19 cellular contexts compared by ENCODE assay signal in the genomic region with DNA sequence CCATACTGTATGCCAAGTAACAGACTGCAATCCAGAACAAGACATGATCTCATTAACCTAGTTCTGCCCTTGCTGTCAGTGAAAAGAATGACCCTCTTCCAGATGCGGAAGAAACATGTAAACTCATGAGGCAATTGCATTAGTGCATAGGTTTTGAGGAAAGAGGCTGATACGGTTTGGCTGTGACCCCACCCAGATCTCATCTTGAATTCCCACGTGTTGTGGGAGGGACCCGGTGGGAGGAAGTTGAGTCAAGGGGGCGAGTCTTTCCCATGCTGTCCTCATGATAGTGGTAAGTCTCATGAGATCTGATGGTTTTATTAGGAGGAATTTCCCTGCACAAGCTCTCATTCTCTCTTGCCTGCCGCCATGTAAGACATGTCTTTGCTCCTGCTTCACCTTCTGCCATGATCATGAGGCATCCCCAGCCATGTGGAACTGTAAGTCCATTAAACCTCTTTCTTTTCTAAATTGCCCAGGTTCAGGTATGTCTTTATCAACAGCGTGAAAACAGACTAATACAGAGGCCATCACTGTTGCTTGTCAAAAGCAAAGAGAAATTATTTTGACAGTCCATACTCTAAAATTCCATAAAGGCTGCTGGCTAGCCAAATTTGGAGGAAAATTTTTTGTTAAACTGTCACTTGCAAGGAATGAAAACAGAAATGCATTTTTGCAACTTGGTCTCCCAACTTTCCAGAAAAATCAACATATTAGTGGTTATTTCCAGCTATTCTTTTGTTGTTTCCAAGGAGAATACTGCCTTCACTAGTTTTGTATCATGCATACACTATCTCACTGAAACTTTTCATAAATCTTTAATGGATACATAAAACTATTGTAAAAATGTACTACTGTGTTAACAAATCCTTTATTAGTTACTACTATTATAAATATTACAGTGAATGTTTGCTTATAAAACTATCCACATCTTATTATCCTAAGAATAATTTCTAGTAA. TPM values are rescaled to one million over a fixed set of nuclear protein-coding genes. Genes with fewer than 3 reads are reported as not detected.
DNase-seq lines count a peak whose midpoint lies in the region; TF ChIP-seq lines count a peak whose summit lies in the region.
"Had no signal": no experiment of that assay in that cellular context is flagged by ENCODE, and none has a peak within 500 bp of the region (broad histone marks: within the 10 kb centered on the region; RNA-seq: fewer than 3 reads in every experiment).

No MANE protein-coding gene starts in this region.

- H3K9me3 Mint-ChIP-seq in CD14-positive monocyte: peaks cover 0 to 4% (median 0%) of the 10 kb centered on the region in 7 donors
- H3K9me3 Mint-ChIP-seq: CD8-positive, alpha-beta T cell had no signal

- no peaks in the 10 kb centered on the region for H3K79me2 ChIP-seq in Karpas-422 (ENCODE audit: low read length)

- TF ChIP-seq POLR2A in adrenal gland (IDR thresholded peaks at IDR 0.05): no peak

- H3K36me3 ChIP-seq in Karpas-422 (ENCODE audit: insufficient read depth, low read length) (no peaks in the 10 kb centered on the region), adrenal gland (replicated peaks in 1 of 2) (no peaks in the 10 kb centered on the region)
- H3K36me3 ChIP-seq: HAP-1 had no signal

- no peak overlapping the region for H3K4me3 ChIP-seq in fibroblast of mammary gland (ENCODE audit: control insufficient read depth, low read depth, low read length)
- no peak overlapping the region for H3K4me3 ChIP-seq in Karpas-422 (ENCODE audit: low read length)
- H3K4me3 ChIP-seq in adrenal gland: no peak overlapping the region
- H3K4me3 ChIP-seq: A549, GM23248, HAP-1, PC-9 had no signal

- DNase-seq in CD14-positive monocyte (ENCODE audit: low spot score) (peak; percentile 51), HT1080 (ENCODE audit: low read depth) (peak; percentile 29), SK-N-DZ (ENCODE audit: low spot score) (peak; percentile 15), fibroblast of mammary gland (ENCODE audit: low read depth) (peak; percentile 44), SIG-M5 (lab: John Stamatoyannopoulos, UW) (no peak), Karpas-422 (no peak), adrenal gland (no peak)
- DNase-seq: CD8-positive, alpha-beta T cell; GM23248; IMR-90; MV-4-11; NCI-H1417 treated with DMSO at 0.1 percent for 48 hours; NCI-H187 treated with DMSO at 0.1 percent for 48 hours; NCI-H345; NCI-H524 treated with DMSO at 0.1 percent for 48 hours; PC-9 had no signal

- H3K4me2 ChIP-seq in Karpas-422 (ENCODE audit: low read depth, low read length, poor library complexity, severe bottlenecking): no peak overlapping the region
- H3K4me2 ChIP-seq: A549, PC-9 had no signal

- H3K4me3 Mint-ChIP-seq in CD14-positive monocyte: peak overlapping the region in 1 of 2 donors; percentile 5
- H3K4me3 Mint-ChIP-seq: CD8-positive, alpha-beta T cell had no signal

- no peak overlapping the region for H2AFZ ChIP-seq in Karpas-422 (ENCODE audit: low read length)
- H2AFZ ChIP-seq: GM23248, PC-9 had no signal

- no peaks in the 10 kb centered on the region for H4K20me1 ChIP-seq in Karpas-422 (ENCODE audit: insufficient read depth, low read depth, low read length)

- TF ChIP-seq CTCF in CD14-positive monocyte (IDR thresholded peaks at IDR 0.05) (no peak), fibroblast of mammary gland (conservative IDR thresholded peaks at IDR 0.05; ENCODE audit: control insufficient read depth, insufficient read depth, low read depth, low read length) (no peak), adrenal gland (IDR thresholded peaks at IDR 0.05) (no peak)

- 75 to 87% (median 84%) methylated on average over 7 of the region's 7 CpGs for WGBS in adrenal gland, 4 donors

- H3K4me1 ChIP-seq in Karpas-422 (ENCODE audit: low read length) (peaks cover 22% of the 10 kb centered on the region), adrenal gland (replicated peaks in 1 of 2) (peaks cover 9 to 10% of the 10 kb centered on the region in 2 donors)

- peak overlapping the region in 1 of 7 donors; percentile 75 for H3K27ac Mint-ChIP-seq in CD14-positive monocyte
- H3K27ac Mint-ChIP-seq: CD8-positive, alpha-beta T cell had no signal

- H3K36me3 Mint-ChIP-seq in CD14-positive monocyte: no peaks in the 10 kb centered on the region

- no peak overlapping the region for H3K9ac ChIP-seq in Karpas-422 (ENCODE audit: low read length)
- H3K9ac ChIP-seq: GM23248 had no signal

- no peaks in the 10 kb centered on the region for H3K9me3 ChIP-seq in Karpas-422 (ENCODE audit: low read length)
- H3K9me3 ChIP-seq in adrenal gland (replicated peaks in 1 of 3): no peaks in the 10 kb centered on the region
- H3K9me3 ChIP-seq: A549, HAP-1 had no signal

- peaks cover 5 to 10% (median 10%) of the 10 kb centered on the region in 3 donors for H3K27me3 Mint-ChIP-seq in CD14-positive monocyte (ENCODE audit: low read depth in 3 of 3)

- H3K27ac ChIP-seq in Karpas-422 (ENCODE audit: low read length) (no peak overlapping the region), adrenal gland (no peak overlapping the region)
- H3K27ac ChIP-seq: A549, GM23248, PC-9, RWPE1 had no signal

- intact Hi-C loops in CD14-positive monocyte (cut with micrococcal nuclease) (no loop called here), adrenal gland (cut with DNase I) (loop anchor here (10.0 kb wide), 2 partner anchors 59 to 101 kb away; no protein-coding TSS in a partner anchor)

- no peaks in the 10 kb centered on the region for H3K9me2 ChIP-seq in Karpas-422 (replicated peaks; ENCODE audit: insufficient read depth, low read length)

- H3K27me3 ChIP-seq in Karpas-422 (ENCODE audit: low read length) (no peaks in the 10 kb centered on the region; the same call in 1 of the 2 replicates), adrenal gland (no peaks in the 10 kb centered on the region)

- peaks cover 31% of the 10 kb centered on the region for H3K4me1 Mint-ChIP-seq in CD14-positive monocyte

RNA-seq across cellular contexts. Expression of a gene that starts 3.2 kb away (rescaled TPM):
- polyA plus RNA-seq in CD14-positive monocyte: 10 to 100 TPM; 18.0 to 27.6 TPM
- 7.2 and 7.9 TPM in 2 replicates for total RNA-seq in HT1080 (2014; rRNA removed; shearing (Covaris generic))
- 9.7 and 11.8 TPM in 2 replicates for polyA plus RNA-seq in HT1080 (2015; cell fraction: cytosol; rRNA removed)
- 5.8 and 7.3 TPM in 2 replicates for polyA plus RNA-seq in HT1080 (2015; cell fraction: nucleus; rRNA removed)
- 9.2 and 15.2 TPM in 2 replicates for polyA plus RNA-seq in SK-N-DZ (2014; cell fraction: cytosol; rRNA removed)
- 6.0 and 7.3 TPM in 2 replicates for polyA plus RNA-seq in SK-N-DZ (2014; cell fraction: nucleus; rRNA removed)
- 1.3 and 10.7 TPM in 2 replicates for total RNA-seq in Karpas-422 (2014; rRNA removed; shearing (Covaris generic); ENCODE audit: low replicate concordance)
- 10 to 100 TPM; 19.4 to 57.5 (median 42.8) TPM for total RNA-seq in adrenal gland
- 10 to 100 TPM; 12.1 to 27.6 (median 12.3) TPM for polyA plus RNA-seq in adrenal gland

Comparison
In these comparisons a context has a peak if more than half of its experiments do, and no peak if none do; other contexts are left out.
1. DNase-seq: peak in CD14-positive monocyte (single experiment), HT1080 (single experiment), SK-N-DZ (single experiment) and fibroblast of mammary gland (single experiment); none in SIG-M5 (single experiment), Karpas-422 (single experiment) and adrenal gland (0 of 7).
2. intact Hi-C loops: an anchor here in adrenal gland (10.0 kb wide); none called in CD14-positive monocyte.